19 cellular contexts compared by ENCODE assay signal in genomic region chr10:77175631-77176222, GRCh38.
DNase-seq lines count a peak whose midpoint lies in the region; ATAC-seq and TF ChIP-seq lines count a peak whose summit lies in the region.
"Had no signal": no experiment of that assay in that cellular context is flagged by ENCODE, and none has a peak within 500 bp of the region (broad histone marks: within the 10 kb centered on the region; RNA-seq: fewer than 3 reads in every experiment).

No MANE protein-coding gene starts in this region.

- H3K4me1 ChIP-seq in muscle layer of colon (ENCODE audit: insufficient read depth, low read length) (peaks cover 60% of the 10 kb centered on the region), uterus (no peaks in the 10 kb centered on the region), breast epithelium (no peaks in the 10 kb centered on the region)

- intact Hi-C loops in uterus (cut with DNase I; ENCODE audit: low total_unique reads) (no loop called here), breast epithelium (cut with DNase I; ENCODE audit: low total_unique reads) (no loop called here)

- TF ChIP-seq POLR2A in uterus (IDR thresholded peaks at IDR 0.05): no peak
- no peak for TF ChIP-seq POLR2A in breast epithelium (IDR thresholded peaks at IDR 0.05)

- no peaks in the 10 kb centered on the region for H3K27me3 ChIP-seq in muscle layer of colon (ENCODE audit: control insufficient read depth in 1 of 2, insufficient read depth in 2 of 2, low read length in 2 of 2)
- no peaks in the 10 kb centered on the region for H3K27me3 ChIP-seq in uterus
- H3K27me3 ChIP-seq in breast epithelium: no peaks in the 10 kb centered on the region
- H3K27me3 ChIP-seq: SJSA1 had no signal

- H3K9me3 ChIP-seq in muscle layer of colon (ENCODE audit: low read length) (no peaks in the 10 kb centered on the region), uterus (no peaks in the 10 kb centered on the region), breast epithelium (no peaks in the 10 kb centered on the region)
- H3K9me3 ChIP-seq: SJSA1 had no signal

- DNase-seq in HT1080 (ENCODE audit: low read depth) (peak; percentile 40), uterus (no peak), breast epithelium (ENCODE audit: low spot score in 2 of 2) (no peak), GM13977 (ENCODE audit: low spot score) (no peak), SIG-M5 treated with dmso at 0.1 percent for 504 hours (lab: John Stamatoyannopoulos, UW; ENCODE audit: unreplicated experiment) (no peak)
- DNase-seq: AML-193; Calu3; CD4-positive, alpha-beta T cell; DMS53; NCI-H1417 treated with DMSO at 0.1 percent for 48 hours; NCI-H1930; NCI-H2171 treated with DMSO at 0.1 percent for 48 hours; NCI-H446 treated with DMSO at 0.1 percent for 48 hours; NCI-H748 treated with DMSO at 0.1 percent for 48 hours; PC-3 had no signal

- TF ChIP-seq CTCF in uterus (IDR thresholded peaks at IDR 0.05) (no peak), breast epithelium (IDR thresholded peaks at IDR 0.05) (no peak), GM13977 (IDR thresholded peaks at IDR 0.05; ENCODE audit: extremely low read depth, insufficient read depth, missing control alignments) (no peak)

- in situ Hi-C loops in GM13977 (cut with MboI; ENCODE audit: low pct_unique_long_range_greater_than_20kb, low sequenced_read_pairs, unreplicated experiment): no loop called here

- H3K36me3 ChIP-seq in muscle layer of colon (ENCODE audit: insufficient read depth, low read length) (peaks cover 4% of the 10 kb centered on the region), uterus (no peaks in the 10 kb centered on the region), breast epithelium (no peaks in the 10 kb centered on the region)
- H3K36me3 ChIP-seq: SJSA1 had no signal

- peak; percentile 21; the same call in 2 of the 3 replicates for ATAC-seq in SK-N-SH treated with all-trans-retinoic acid at 6 μM for 48 hours
- ATAC-seq: PC-3 had no signal

- no peak overlapping the region for H3K9ac ChIP-seq in muscle layer of colon (ENCODE audit: low read length)

- H3K4me3 ChIP-seq in muscle layer of colon (ENCODE audit: low read depth in 1 of 2, low read length in 2 of 2) (no peak overlapping the region), uterus (no peak overlapping the region), breast epithelium (no peak overlapping the region)
- H3K4me3 ChIP-seq: SJSA1 had no signal

- H3K27ac ChIP-seq in muscle layer of colon (ENCODE audit: low read depth, low read length) (peak overlapping the region; percentile 38), uterus (peak overlapping the region; percentile 74 to 78), breast epithelium (no peak overlapping the region)
- H3K27ac ChIP-seq: HL-60, SJSA1 had no signal

TF ChIP-seq in SK-N-SH treated with all-trans-retinoic acid at 6 μM for 48 hours, 23 proteins besides CTCF, POLR2A, EP300 and RAD21:
- TF ChIP-seq PATZ1 (CRISPR knock-in tag; IDR thresholded peaks at IDR 0.05; ENCODE audit: borderline replicate concordance): no peak
- no peak for TF ChIP-seq ZFP30 (CRISPR knock-in tag; IDR thresholded peaks at IDR 0.05)
- no peak for TF ChIP-seq CSDC2 (CRISPR knock-in tag; IDR thresholded peaks at IDR 0.05)
- no peak for TF ChIP-seq ZC3H10 (CRISPR knock-in tag; IDR thresholded peaks at IDR 0.05)
- no peak for TF ChIP-seq TSHZ2 (CRISPR knock-in tag; IDR thresholded peaks at IDR 0.05)
- no peak for TF ChIP-seq PPARA (CRISPR knock-in tag; IDR thresholded peaks at IDR 0.05; ENCODE audit: borderline replicate concordance)
- TF ChIP-seq ZNF8 (CRISPR knock-in tag; IDR thresholded peaks at IDR 0.05): no peak
- TF ChIP-seq CSRNP3 (CRISPR knock-in tag; IDR thresholded peaks at IDR 0.05): no peak

Comparison
In these comparisons a context has a peak if more than half of its experiments do, and no peak if none do; other contexts are left out.
1. H3K27ac ChIP-seq: peak in muscle layer of colon (single experiment) and uterus (2 of 2); none in breast epithelium (0 of 2).